ENCODE assay signal across 8 cellular contexts in the genomic region with DNA sequence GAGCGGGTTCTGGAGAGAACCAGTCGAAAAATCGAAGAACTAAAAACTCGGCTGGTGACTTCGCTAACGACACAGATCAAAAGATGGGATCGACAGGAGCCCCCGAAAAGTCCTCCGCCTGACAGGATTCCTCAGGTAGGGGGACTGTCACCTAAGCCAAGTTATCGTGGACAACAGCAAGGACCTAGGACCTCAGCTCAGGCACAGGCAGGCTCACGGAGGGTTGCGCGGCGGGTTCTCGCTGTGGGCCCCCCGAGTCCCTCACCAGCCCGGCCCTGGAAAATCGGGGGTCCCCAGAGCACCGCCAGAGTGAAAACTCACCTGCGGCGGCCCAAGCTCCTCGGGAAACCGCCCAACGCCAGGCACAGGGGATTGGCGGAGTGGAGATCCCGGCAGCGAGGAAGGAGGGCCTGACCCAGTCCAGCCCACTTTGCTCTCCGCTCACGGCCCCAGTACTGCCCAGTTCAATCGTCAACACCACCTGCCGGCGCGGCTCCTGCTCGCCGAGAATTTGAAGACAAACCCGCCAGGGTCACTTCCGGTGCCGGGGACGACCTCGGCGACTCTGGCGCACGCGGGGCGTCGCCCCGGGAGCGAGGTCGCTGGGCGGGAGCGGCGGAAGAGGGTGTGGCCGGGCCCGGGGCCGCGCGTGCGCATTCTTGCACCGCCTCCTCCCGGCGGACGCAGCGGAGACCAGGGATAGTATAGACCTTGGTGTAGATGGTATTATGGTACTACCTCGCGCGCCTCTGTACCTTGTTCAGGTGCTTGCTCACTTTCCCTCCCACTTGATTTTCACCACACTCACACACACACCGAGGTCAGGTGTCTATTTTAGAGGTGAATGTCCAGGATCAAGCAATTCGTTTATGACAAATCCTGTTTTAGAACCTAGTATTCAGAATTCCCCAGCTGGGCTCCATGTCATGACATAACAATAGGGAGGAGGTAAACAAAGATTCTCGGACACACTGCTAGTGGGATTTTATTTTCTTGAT. TPM values are rescaled to one million over a fixed set of nuclear protein-coding genes. Genes with fewer than 3 reads are reported as not detected.
DNase-seq lines count a peak whose midpoint lies in the region; ATAC-seq, FAIRE-seq and TF ChIP-seq lines count a peak whose summit lies in the region.

KATNA1 (minus strand) TSS at position 567 of the 998 bp plus-strand sequence. CDS start 10,167 bp downstream, outside the sequence.

- H3K9me3 ChIP-seq in AG04450 (ENCODE audit: control insufficient read depth, insufficient read depth, low read length) (no peaks in the 10 kb centered on the region; the same call in 1 of the 2 replicates), small intestine (ENCODE audit: control insufficient read depth, low read depth) (no peaks in the 10 kb centered on the region)

- H3K4me1 ChIP-seq in small intestine (ENCODE audit: control insufficient read depth in 2 of 2, insufficient read depth in 1 of 2, low read depth in 1 of 2, low read length in 1 of 2) = no peaks in the 10 kb centered on the region

- FAIRE-seq in bronchial epithelial cell (lab: Jason Lieb, UNC) (no peak), small intestine (lab: Jason Lieb, UNC) (no peak)

- CTCF ChIA-PET in AG04450 (lab: Charles Lee) = interaction anchor here (0.6 to 1.2 kb wide), 2 partner anchors 76 to 215 kb away, joined by 3 read pairs; no protein-coding TSS in a partner anchor

- TF ChIP-seq CTCF in AG04450 (IDR thresholded peaks at IDR 0.05; ENCODE audit: low read depth, low read length) (no peak), WI38 (IDR thresholded peaks at IDR 0.05; ENCODE audit: low read depth, low read length) (no peak), bronchial epithelial cell (IDR thresholded peaks at IDR 0.05; ENCODE audit: insufficient read depth, low read length, severe bottlenecking) (peak; percentile 16)

- H3K27ac ChIP-seq in AG04450 (ENCODE audit: low read depth, low read length) (peak within 1 kb of the TSS; percentile 22), small intestine (ENCODE audit: low read depth in 1 of 2, low read length in 1 of 2) (peak within 1 kb of the TSS; percentile 85 to 88)

- WGBS in small intestine, 3 donors = 0% methylated on average over 57 to 69 of the region's 69 CpGs

- POLR2A ChIA-PET in AG04450 (lab: Yijun Ruan, JAX) = interaction anchor here (0.6 kb wide), 1 partner anchor 10 kb away, joined by 5 read pairs; no protein-coding TSS in a partner anchor

- peak; percentile 93 for ATAC-seq in GM18907 (IDR thresholded peaks at IDR 0.05; ENCODE audit: unreplicated experiment)
- ATAC-seq in HG03139 (IDR thresholded peaks at IDR 0.05; ENCODE audit: unreplicated experiment) = peak; percentile 86

- DNase-seq in AG04450 (ENCODE audit: low read depth, low spot score) (peak; percentile 10), NCI-H2196 treated with DMSO at 0.1 percent for 48 hours (lab: John Stamatoyannopoulos, UW; ENCODE audit: unreplicated experiment) (peak; percentile 85), bronchial epithelial cell (ENCODE audit: low read depth) (peak; percentile 74), iPS-NIHi11 (ENCODE audit: low spot score) (peak; percentile 98), small intestine (peak; percentile 93)

- H3K36me3 ChIP-seq in bronchial epithelial cell (ENCODE audit: control insufficient read depth, insufficient read depth, low read length) = no peaks in the 10 kb centered on the region
- no peaks in the 10 kb centered on the region for H3K36me3 ChIP-seq in small intestine (ENCODE audit: control insufficient read depth in 2 of 2, insufficient read depth in 2 of 2, low read length in 2 of 2)

- H3K27me3 ChIP-seq in AG04450 (ENCODE audit: control insufficient read depth, insufficient read depth, low read length) (no peaks in the 10 kb centered on the region), bronchial epithelial cell (ENCODE audit: control insufficient read depth, insufficient read depth, low read length) (no peaks in the 10 kb centered on the region), small intestine (ENCODE audit: control insufficient read depth in 2 of 2, insufficient read depth in 2 of 2, low read length in 2 of 2) (no peaks in the 10 kb centered on the region)

- H3K4me3 ChIP-seq in AG04450 (ENCODE audit: low read depth, low read length) = peak within 1 kb of the TSS; percentile 92
- peak within 1 kb of the TSS; percentile 80 for H3K4me3 ChIP-seq in WI38 (ENCODE audit: low read depth, low read length)
- H3K4me3 ChIP-seq in bronchial epithelial cell (ENCODE audit: low read depth, low read length) = peak within 1 kb of the TSS; percentile 89
- peak within 1 kb of the TSS; percentile 75 to 85 for H3K4me3 ChIP-seq in small intestine (ENCODE audit: low read depth in 1 of 2, low read length in 2 of 2)

RNA-seq across cellular contexts. Expression of gene KATNA1, which starts in this region (rescaled TPM):
- polyA plus RNA-seq in AG04450 (2011; rRNA removed) (27.4 and 37.4 TPM in 2 replicates), small intestine (10 to 100 TPM in 2 of 3 donors, 1 to 10 TPM in 1; 7.8 to 18.4 (median 13.4) TPM)
- polyA minus RNA-seq in AG04450 (2011; rRNA and poly(A)+ RNA removed) = 14.0 and 20.9 TPM in 2 replicates
- 30.0 and 37.6 TPM in 2 replicates for total RNA-seq in bronchial epithelial cell

Comparison
In these comparisons a context has a peak if more than half of its experiments do, and no peak if none do; other contexts are left out.
1. Peak in every context shown above with its lines: DNase-seq, ATAC-seq, H3K4me3 ChIP-seq and H3K27ac ChIP-seq.
2. DNase-seq: peak in every context shown above with its lines; median percentile 98 in iPS-NIHi11; 93 in small intestine; 85 in NCI-H2196 treated with DMSO at 0.1 percent for 48 hours; 74 in bronchial epithelial cell; 10 in AG04450.